20 cellular contexts compared by ENCODE assay signal in genomic region chr18:35703043-35703688, GRCh38.
A peak's percentile ranks its signal among the peaks of the same experiment; 100 is the strongest.
DNase-seq lines count a peak whose midpoint lies in the region; ATAC-seq and TF ChIP-seq lines count a peak whose summit lies in the region.
"Had no signal": no experiment of that assay in that cellular context is flagged by ENCODE, and none has a peak within 500 bp of the region (broad histone marks: within the 10 kb centered on the region; RNA-seq: fewer than 3 reads in every experiment).

No MANE protein-coding gene starts in this region.

- H3K4me3 Mint-ChIP-seq in GM23338 = no peak overlapping the region
- H3K4me3 Mint-ChIP-seq: T-helper 2 cell treated with Interferon-gamma antibody and Interleukin-4, amounts not matched to agents 5 μg/mL and 100 μg/mL, for 36 hours had no signal

- H3K4me1 Mint-ChIP-seq in GM23338 = peaks cover 9% of the 10 kb centered on the region

- peak; percentile 71 for DNase-seq in DMS53 (lab: John Stamatoyannopoulos, UW)
- peak; percentile 2 for DNase-seq in HS-5 (ENCODE audit: low read depth)
- DNase-seq in dermis blood vessel endothelial cell = peak; percentile 71
- DNase-seq in lung microvascular endothelial cell (ENCODE audit: low read depth in 2 of 2) = peak; percentile 55 to 70
- no peak for DNase-seq in left ventricle myocardium inferior
- no peak for DNase-seq in GM23338 (ENCODE audit: low spot score)
- DNase-seq in HuH-7 (ENCODE audit: low spot score) = no peak
- DNase-seq: activated CD4-positive, alpha-beta T cell treated with anti-CD3 and anti-CD28 coated beads for 1 hour; activated CD8-positive, alpha-beta memory T cell treated with anti-CD3 and anti-CD28 coated beads, Interleukin-2, amount 50 U/mL, for 48 hours; activated naive CD4-positive, alpha-beta T cell treated with anti-CD3 and anti-CD28 coated beads, Interleukin-2, amount 50 U/mL, for 16 hours; DND-41; effector CD8-positive, alpha-beta T cell; NCI-H2171 treated with DMSO at 0.1 percent for 48 hours; right cardiac atrium; Right ventricle myocardium superior; stimulated activated CD4-positive, alpha-beta T cell treated with anti-CD3 and anti-CD28 coated beads, Interleukin-2, amount 100 ng/mL, for 24 hours had no signal

- no peaks in the 10 kb centered on the region for H3K9me2 ChIP-seq in GM23338 (ENCODE audit: insufficient read depth)

- no peaks in the 10 kb centered on the region for H3K9me3 Mint-ChIP-seq in GM23338
- H3K9me3 Mint-ChIP-seq: T-helper 2 cell treated with Interferon-gamma antibody and Interleukin-4, amounts not matched to agents 5 μg/mL and 100 μg/mL, for 36 hours had no signal

- no peaks in the 10 kb centered on the region for H3K27me3 Mint-ChIP-seq in GM23338 (ENCODE audit: insufficient read depth, low read depth, poor library complexity)

- H3K79me2 ChIP-seq in GM23338 (replicated peaks; ENCODE audit: insufficient read depth) = no peaks in the 10 kb centered on the region

- H3K27ac ChIP-seq in left ventricle myocardium inferior (replicated peaks) (no peak overlapping the region), GM23338 (ENCODE audit: low read depth) (no peak overlapping the region)
- H3K27ac ChIP-seq: BLaER1, suprapubic skin had no signal

- no peak overlapping the region for H3K27ac Mint-ChIP-seq in GM23338
- H3K27ac Mint-ChIP-seq: T-helper 2 cell treated with Interferon-gamma antibody and Interleukin-4, amounts not matched to agents 5 μg/mL and 100 μg/mL, for 36 hours had no signal

- no peaks in the 10 kb centered on the region for H3K9me3 ChIP-seq in left ventricle myocardium inferior (replicated peaks)
- H3K9me3 ChIP-seq: BLaER1, suprapubic skin had no signal

- peaks cover 31% of the 10 kb centered on the region for H3K36me3 ChIP-seq in left ventricle myocardium inferior
- no peaks in the 10 kb centered on the region for H3K36me3 ChIP-seq in GM23338 (ENCODE audit: insufficient read depth)

- ATAC-seq in GM23338 = no peak
- no peak for ATAC-seq in GM19455 (IDR thresholded peaks at IDR 0.05; ENCODE audit: unreplicated experiment)
- ATAC-seq: right cardiac atrium had no signal

- peaks cover 3% of the 10 kb centered on the region; the same call in 2 of the 3 replicates for H3K36me3 Mint-ChIP-seq in GM23338 (ENCODE audit: low read depth)

- H3K4me2 ChIP-seq in GM23338 = no peak overlapping the region
- H3K4me2 ChIP-seq: BLaER1 had no signal

- no peaks in the 10 kb centered on the region for H4K20me1 ChIP-seq in GM23338 (replicated peaks; ENCODE audit: insufficient read depth)
- H4K20me1 ChIP-seq: BLaER1 had no signal

- peaks cover 26% of the 10 kb centered on the region for H3K4me1 ChIP-seq in left ventricle myocardium inferior
- no peaks in the 10 kb centered on the region for H3K4me1 ChIP-seq in GM23338 (ENCODE audit: insufficient read depth)
- H3K4me1 ChIP-seq: BLaER1, suprapubic skin had no signal

- intact Hi-C loops in left ventricle myocardium inferior (cut with micrococcal nuclease) = no loop called here

- 0 out of 2 replicates have a peak, but pooled peaks cover 3% of the 10 kb centered on the region for H3F3A ChIP-seq in GM23338 (replicated peaks; ENCODE audit: low read depth)

- H3K27me3 ChIP-seq in left ventricle myocardium inferior (ENCODE audit: low read depth) (no peaks in the 10 kb centered on the region), GM23338 (ENCODE audit: insufficient read depth) (no peaks in the 10 kb centered on the region)
- H3K27me3 ChIP-seq: BLaER1, suprapubic skin had no signal

- TF ChIP-seq CTCF in left ventricle myocardium inferior (IDR thresholded peaks at IDR 0.05; ENCODE audit: borderline replicate concordance) = no peak
- TF ChIP-seq CTCF in GM23338 (conservative IDR thresholded peaks at IDR 0.05; ENCODE audit: low read depth in 2 of 2) = no peak

- no peak overlapping the region for H3K4me3 ChIP-seq in left ventricle myocardium inferior
- no peak overlapping the region for H3K4me3 ChIP-seq in GM23338
- H3K4me3 ChIP-seq: BLaER1, suprapubic skin had no signal

- H2AFZ ChIP-seq in GM23338 = no peak overlapping the region

TF ChIP-seq in GM23338, 12 proteins besides CTCF, POLR2A, EP300 and RAD21 (continues in another document):
- TF ChIP-seq EZH2 (IDR thresholded peaks at IDR 0.05; ENCODE audit: low read depth, unreplicated experiment) = no peak
- TF ChIP-seq EZH2phosphoT487 (IDR thresholded peaks at IDR 0.05; ENCODE audit: unreplicated experiment) = no peak
- no peak for TF ChIP-seq NANOG (IDR thresholded peaks at IDR 0.05; ENCODE audit: borderline replicate concordance)
- TF ChIP-seq JUNB (IDR thresholded peaks at IDR 0.05; ENCODE audit: unreplicated experiment) = no peak
- TF ChIP-seq ZNF114 (CRISPR knock-in tag; IDR thresholded peaks at IDR 0.05) = no peak
- TF ChIP-seq POLR2AphosphoS5 (IDR thresholded peaks at IDR 0.05; ENCODE audit: low read depth) = no peak
- TF ChIP-seq ETS1 (IDR thresholded peaks at IDR 0.05) = no peak
- no peak for TF ChIP-seq ZNF331 (CRISPR knock-in tag; IDR thresholded peaks at IDR 0.05; ENCODE audit: low read depth)
- no peak for TF ChIP-seq CREB1 (CRISPR knock-in tag; IDR thresholded peaks at IDR 0.05; ENCODE audit: low read depth)
- TF ChIP-seq STAT1 (IDR thresholded peaks at IDR 0.05; ENCODE audit: unreplicated experiment) = no peak
- TF ChIP-seq ZNF462 (CRISPR knock-in tag; IDR thresholded peaks at IDR 0.05) = no peak

Comparison
In these comparisons a context has a peak if more than half of its experiments do, and no peak if none do; other contexts are left out.
1. DNase-seq: peak in DMS53 (single experiment), HS-5 (single experiment), dermis blood vessel endothelial cell (single experiment) and lung microvascular endothelial cell (2 of 2); none in left ventricle myocardium inferior (single experiment), GM23338 (single experiment) and HuH-7 (single experiment).